ENCODE assay signal across 11 cellular contexts in the genomic region with DNA sequence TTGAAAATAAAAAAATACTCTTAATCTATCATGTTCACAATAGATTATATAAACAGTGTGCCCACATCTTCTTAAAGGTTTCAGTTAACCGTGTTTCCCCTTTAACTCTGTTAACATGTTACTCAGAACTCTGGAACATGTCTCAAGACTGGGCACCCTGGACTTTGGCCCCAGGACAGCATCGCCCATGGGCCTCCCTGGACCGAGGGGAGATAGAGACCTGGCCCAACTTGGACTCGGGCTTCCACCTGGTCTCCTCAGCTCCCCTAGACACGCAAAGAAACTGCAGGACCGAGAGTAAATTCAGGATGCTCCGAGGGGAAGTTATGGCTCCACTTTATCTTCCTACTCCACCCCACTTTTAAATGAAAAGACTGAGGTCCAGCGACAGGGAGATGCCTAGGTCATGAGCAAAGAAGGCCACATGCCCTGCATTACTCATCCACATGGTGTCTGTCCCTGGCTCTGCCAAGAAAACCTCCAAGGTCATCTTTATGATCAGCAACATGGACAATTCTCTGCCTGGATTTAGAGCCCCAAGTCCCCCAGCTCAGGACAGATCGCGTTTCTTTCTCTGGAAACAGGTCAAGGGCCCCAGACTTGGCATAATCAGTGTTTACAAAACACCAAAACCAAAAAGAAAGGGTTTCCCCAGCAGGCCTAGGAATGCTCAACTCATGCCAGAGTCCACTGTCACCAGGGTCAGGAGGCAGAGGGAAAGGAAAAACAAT. TPM values are rescaled to one million over a fixed set of nuclear protein-coding genes. Genes with fewer than 3 reads are reported as not detected.
DNase-seq lines count a peak whose midpoint lies in the region; ATAC-seq and TF ChIP-seq lines count a peak whose summit lies in the region.
"Had no signal": no experiment of that assay in that cellular context is flagged by ENCODE, and none has a peak within 500 bp of the region (broad histone marks: within the 10 kb centered on the region; RNA-seq: fewer than 3 reads in every experiment).

No MANE protein-coding gene starts in this region.

- DNase-seq in AG20443 (ENCODE audit: low spot score) (peak; percentile 88), adipocyte (ENCODE audit: low read depth) (peak; percentile 90), heart right ventricle (peak in 1 of 2 donors; percentile 55), psoas muscle (peak; percentile 50 to 71), NCI-H524 (lab: John Stamatoyannopoulos, UW) (no peak), SKM-1 (lab: John Stamatoyannopoulos, UW; ENCODE audit: unreplicated experiment) (no peak), posterior vena cava (ENCODE audit: low spot score) (no peak)
- DNase-seq: activated CD4-positive, alpha-beta T cell treated with anti-CD3 and anti-CD28 coated beads for 48 hours; cerebellar nuclear complex; midbrain had no signal

- H3K4me1 ChIP-seq in adipocyte (ENCODE audit: control insufficient read depth, insufficient read depth, low read length) (peaks cover 39% of the 10 kb centered on the region), heart right ventricle (peaks cover 15 to 43% (median 34%) of the 10 kb centered on the region in 9 donors), psoas muscle (peaks cover 57% of the 10 kb centered on the region)

- H3K4me3 ChIP-seq in adipocyte (ENCODE audit: low read length) (no peak overlapping the region), heart right ventricle (no peak overlapping the region), psoas muscle (no peak overlapping the region)

- 57 to 59% methylated on average over 10 of the region's 10 CpGs for WGBS in heart right ventricle, 2 donors
- 39 to 54% (median 43%) methylated on average over 10 of the region's 10 CpGs for WGBS in psoas muscle, 3 donors

- ATAC-seq in heart right ventricle: peak; percentile 45 to 79 (median 68)
- peak; percentile 41 to 68 (median 60) for ATAC-seq in psoas muscle
- no peak for ATAC-seq in GM18498 (IDR thresholded peaks at IDR 0.05; ENCODE audit: unreplicated experiment)

- intact Hi-C loops in heart right ventricle (cut with DNase I) (no loop called here), psoas muscle (cut with DNase I) (no loop called here), posterior vena cava (cut with DNase I) (no loop called here)

- TF ChIP-seq CTCF in heart right ventricle (IDR thresholded peaks at IDR 0.05) (no peak), psoas muscle (IDR thresholded peaks at IDR 0.05) (no peak)

- H3K27ac ChIP-seq in heart right ventricle (peak overlapping the region; percentile 17 to 80 (median 72)), psoas muscle (peak overlapping the region; percentile 84)

- H3K9me3 ChIP-seq in adipocyte (ENCODE audit: control insufficient read depth, low read length) (no peaks in the 10 kb centered on the region), heart right ventricle (no peaks in the 10 kb centered on the region), psoas muscle (no peaks in the 10 kb centered on the region)

- H3K27me3 ChIP-seq in adipocyte (replicated peaks; ENCODE audit: control insufficient read depth, insufficient read depth, low read length) (no peaks in the 10 kb centered on the region), heart right ventricle (no peaks in the 10 kb centered on the region), psoas muscle (ENCODE audit: insufficient read depth in 3 of 3, low read length in 2 of 3) (no peaks in the 10 kb centered on the region)

- H3K36me3 ChIP-seq in adipocyte (ENCODE audit: control insufficient read depth, insufficient read depth, low read length, severe bottlenecking): peaks cover 67% of the 10 kb centered on the region
- peaks cover 7 to 98% (median 51%) of the 10 kb centered on the region in 9 donors for H3K36me3 ChIP-seq in heart right ventricle
- H3K36me3 ChIP-seq in psoas muscle (ENCODE audit: insufficient read depth in 1 of 2, low read depth in 1 of 2): peaks cover 0 to 80% of the 10 kb centered on the region in 2 donors

- peak overlapping the region; percentile 77 for H3K9ac ChIP-seq in adipocyte (ENCODE audit: low read length)

RNA-seq across cellular contexts. Expression of a gene that starts 17.3 kb away (rescaled TPM):
- total RNA-seq in heart right ventricle (100 to 1,000 TPM; 208 to 990 (median 601) TPM), psoas muscle (100 to 1,000 TPM; 447 to 852 (median 690) TPM), posterior vena cava (1,000 to 10,000 TPM in 1 of 2 donors, 100 to 1,000 TPM in 1; 993 to 1,026 TPM)
- polyA plus RNA-seq in heart right ventricle (1,000 to 10,000 TPM; 1,059 to 1,234 TPM), psoas muscle (100 to 1,000 TPM; 551 to 766 (median 552) TPM)

RNA-seq across cellular contexts. Expression of a gene that starts 43.1 kb away (rescaled TPM):
- total RNA-seq in heart right ventricle (100 to 1,000 TPM; 113 to 130 (median 125) TPM), psoas muscle (100 to 1,000 TPM; 114 to 218 (median 149) TPM), posterior vena cava (10 to 100 TPM; 56.7 to 77.5 TPM)
- polyA plus RNA-seq in heart right ventricle (10 to 100 TPM; 63.8 to 78.1 TPM), psoas muscle (100 to 1,000 TPM in 2 of 3 donors, 10 to 100 TPM in 1; 55.5 to 167 (median 106) TPM)

Comparison
In these comparisons a context has a peak if more than half of its experiments do, and no peak if none do; other contexts are left out.
1. DNase-seq: peak in AG20443 (single experiment), adipocyte (single experiment) and psoas muscle (2 of 2); none in NCI-H524 (0 of 2), SKM-1 (single experiment) and posterior vena cava (single experiment).